12 cellular contexts compared by ENCODE assay signal in the genomic region with DNA sequence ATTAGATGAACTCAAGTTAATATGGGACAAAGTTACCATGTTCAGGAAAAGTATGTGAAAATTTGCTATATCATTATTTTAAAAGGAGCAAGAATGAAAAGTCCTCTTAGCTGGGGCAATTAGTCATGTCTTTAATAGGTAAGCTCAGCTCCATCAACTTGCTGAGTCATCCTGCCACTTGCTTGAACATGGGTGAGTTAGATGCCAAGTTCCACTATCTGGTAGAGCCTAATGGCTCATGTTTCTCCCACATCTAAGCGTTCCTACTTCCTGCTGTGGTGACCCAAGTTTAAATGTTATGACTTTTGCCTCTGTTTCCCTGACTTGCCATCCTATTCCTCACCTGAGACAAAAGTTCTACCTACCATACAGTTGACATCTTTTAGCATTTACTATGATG.
DNase-seq lines count a peak whose midpoint lies in the region; ATAC-seq, FAIRE-seq and TF ChIP-seq lines count a peak whose summit lies in the region.
"Had no signal": no experiment of that assay in that cellular context is flagged by ENCODE, and none has a peak within 500 bp of the region (broad histone marks: within the 10 kb centered on the region; RNA-seq: fewer than 3 reads in every experiment).

No MANE protein-coding gene starts in this region.

- no peak overlapping the region for H3K4ac ChIP-seq in H1 (replicated peaks; ENCODE audit: insufficient read length, low read depth, low read length)

- H3K36me3 Mint-ChIP-seq in activated T-cell treated with anti-CD3 and anti-CD28 coated beads, Interleukin-2, amount 50 U/mL, for 72 hours (ENCODE audit: insufficient read depth in 2 of 2) = no peaks in the 10 kb centered on the region
- H3K36me3 Mint-ChIP-seq: naive thymus-derived CD4-positive, alpha-beta T cell had no signal

- POLR2A ChIA-PET in H1 (lab: Charles Lee; ENCODE audit: partially characterized antibody) = no interaction called here

- H2BK5ac ChIP-seq in H1 (ENCODE audit: low read depth, low read length) = no peak overlapping the region

- no peak overlapping the region for H3K23ac ChIP-seq in H1 (ENCODE audit: insufficient read length)

- CTCF ChIA-PET in H1 (lab: Charles Lee; ENCODE audit: partially characterized antibody) = no interaction called here

- H3K27ac Mint-ChIP-seq in activated T-cell treated with anti-CD3 and anti-CD28 coated beads, Interleukin-2, amount 50 U/mL, for 72 hours = no peak overlapping the region
- H3K27ac Mint-ChIP-seq: naive thymus-derived CD4-positive, alpha-beta T cell; T-helper 1 cell treated with Interleukin-12 subunit alpha and Interleukin-12 subunit beta and Interleukin-4 antibody, amounts not matched to agents 30 μg/mL and 1 μg/mL, for 36 hours had no signal

- H2BK12ac ChIP-seq in H1 (ENCODE audit: low read depth, low read length) = no peak overlapping the region

- H4K8ac ChIP-seq in H1 (ENCODE audit: extremely low read depth, insufficient read depth, low read length) = no peak overlapping the region

- H3K14ac ChIP-seq in H1 (ENCODE audit: insufficient read length) = no peak overlapping the region

- H3K4me2 ChIP-seq in H1 (ENCODE audit: insufficient read depth in 1 of 2, low read depth in 2 of 2, low read length in 2 of 2) = no peak overlapping the region

- H3K4me1 ChIP-seq in H1 (replicated peaks in 1 of 4; ENCODE audit: control insufficient read depth in 3 of 4, insufficient read depth in 4 of 4, low read length in 3 of 4) (no peaks in the 10 kb centered on the region), small intestine (ENCODE audit: control insufficient read depth in 2 of 2, insufficient read depth in 1 of 2, low read depth in 1 of 2, low read length in 1 of 2) (no peaks in the 10 kb centered on the region)
- H3K4me1 ChIP-seq: BE2C had no signal

- no peak for TF ChIP-seq CTCF in H1 (IDR thresholded peaks at IDR 0.05; ENCODE audit: control extremely low read depth in 1 of 3, insufficient read depth in 1 of 3, low read depth in 1 of 3, low read length in 3 of 3)

- H3K9me3 Mint-ChIP-seq in activated T-cell treated with anti-CD3 and anti-CD28 coated beads, Interleukin-2, amount 50 U/mL, for 72 hours = no peaks in the 10 kb centered on the region
- H3K9me3 Mint-ChIP-seq: T-helper 1 cell treated with Interleukin-12 subunit alpha and Interleukin-12 subunit beta and Interleukin-4 antibody, amounts not matched to agents 30 μg/mL and 1 μg/mL, for 36 hours had no signal

- no peak overlapping the region for H2AK5ac ChIP-seq in H1 (ENCODE audit: low read depth, low read length)

- FAIRE-seq in H1 (lab: Jason Lieb, UNC) (no peak), small intestine (lab: Jason Lieb, UNC) (no peak)

- TF ChIP-seq EP300 in H1 (IDR thresholded peaks at IDR 0.05; ENCODE audit: borderline replicate concordance in 1 of 2, low read depth in 2 of 2, low read length in 2 of 2) = no peak

- peaks cover 10% of the 10 kb centered on the region for H3K4me1 Mint-ChIP-seq in activated T-cell treated with anti-CD3 and anti-CD28 coated beads, Interleukin-2, amount 50 U/mL, for 72 hours (ENCODE audit: low read depth)
- H3K4me1 Mint-ChIP-seq: naive thymus-derived CD4-positive, alpha-beta T cell had no signal

- H3K36me3 ChIP-seq in H1 (ENCODE audit: control insufficient read depth in 2 of 4, insufficient read depth in 4 of 4, low read length in 3 of 4) (no peaks in the 10 kb centered on the region), small intestine (ENCODE audit: control insufficient read depth in 2 of 2, insufficient read depth in 2 of 2, low read length in 2 of 2) (no peaks in the 10 kb centered on the region)
- H3K36me3 ChIP-seq: BE2C had no signal

- H3K23me2 ChIP-seq in H1 (ENCODE audit: low read depth, low read length) = no peaks in the 10 kb centered on the region

- ATAC-seq in activated T-cell treated with anti-CD3 and anti-CD28 coated beads, Interleukin-2, amount 50 U/mL, for 72 hours (replicated peaks in 1 of 2) = peak; percentile 37 to 60
- ATAC-seq in HG03571 (IDR thresholded peaks at IDR 0.05; ENCODE audit: unreplicated experiment) (no peak), HG03097 (IDR thresholded peaks at IDR 0.05; ENCODE audit: low FRiP score, unreplicated experiment) (no peak)
- ATAC-seq: naive thymus-derived CD4-positive, alpha-beta T cell had no signal

- H2AFZ ChIP-seq in H1 (ENCODE audit: low read length) = no peak overlapping the region

- H2BK120ac ChIP-seq in H1 (replicated peaks; ENCODE audit: low read depth, low read length) = no peak overlapping the region

- H3K27me3 Mint-ChIP-seq in activated T-cell treated with anti-CD3 and anti-CD28 coated beads, Interleukin-2, amount 50 U/mL, for 72 hours (ENCODE audit: low read depth) = peaks cover 12% of the 10 kb centered on the region
- H3K27me3 Mint-ChIP-seq: naive thymus-derived CD4-positive, alpha-beta T cell had no signal

- no peak overlapping the region for H3K4me3 Mint-ChIP-seq in activated T-cell treated with anti-CD3 and anti-CD28 coated beads, Interleukin-2, amount 50 U/mL, for 72 hours
- H3K4me3 Mint-ChIP-seq: naive thymus-derived CD4-positive, alpha-beta T cell; T-helper 1 cell treated with Interleukin-12 subunit alpha and Interleukin-12 subunit beta and Interleukin-4 antibody, amounts not matched to agents 30 μg/mL and 1 μg/mL, for 36 hours had no signal

- H3K27ac ChIP-seq in H1 (ENCODE audit: low read depth, low read length) (no peak overlapping the region), small intestine (ENCODE audit: low read depth in 1 of 2, low read length in 1 of 2) (no peak overlapping the region)

- no peaks in the 10 kb centered on the region for H3K79me1 ChIP-seq in H1 (ENCODE audit: low read depth, low read length)

- no peak overlapping the region for H3K4me3 ChIP-seq in H1 (ENCODE audit: extremely low read depth in 1 of 4, insufficient read depth in 2 of 4, low read depth in 3 of 4, low read length in 4 of 4)
- no peak overlapping the region for H3K4me3 ChIP-seq in small intestine (ENCODE audit: low read depth in 1 of 2, low read length in 2 of 2)

- 83% methylated on average over 1 of the region's 1 CpG; no CpG with 5 or more reads in 1 of the 2 experiments for WGBS in H1 (ENCODE audit: extremely low coverage in 1 of 2, insufficient coverage in 1 of 2, insufficient read length in 1 of 2, insufficient replicate concordance in 2 of 2, low coverage in 1 of 2, low lambda C conversion rate in 2 of 2, missing lambda C conversion rate in 1 of 2), 2 experiments
- WGBS in small intestine, 3 donors = 8 to 30% (median 8%) methylated on average over 1 of the region's 1 CpG

- H3K9me3 ChIP-seq in H1 (ENCODE audit: insufficient read depth in 2 of 2, low read depth in 1 of 2, low read length in 1 of 2) = no peaks in the 10 kb centered on the region
- no peaks in the 10 kb centered on the region for H3K9me3 ChIP-seq in small intestine (ENCODE audit: control insufficient read depth, low read depth)
- H3K9me3 ChIP-seq: BE2C had no signal

- no peak overlapping the region for H4K91ac ChIP-seq in H1 (replicated peaks; ENCODE audit: insufficient read length, low read length)

- no peak overlapping the region for H2BK20ac ChIP-seq in H1 (ENCODE audit: low read length)

- H4K5ac ChIP-seq in H1 (ENCODE audit: insufficient read length, low read depth, low read length) = no peak overlapping the region

- no peaks in the 10 kb centered on the region for H3K27me3 ChIP-seq in H1 (replicated peaks in 1 of 4; ENCODE audit: control insufficient read depth in 3 of 4, extremely low read depth in 1 of 4, insufficient read depth in 3 of 4, low read length in 3 of 4)
- no peaks in the 10 kb centered on the region for H3K27me3 ChIP-seq in small intestine (ENCODE audit: control insufficient read depth in 2 of 2, insufficient read depth in 2 of 2, low read length in 2 of 2)
- H3K27me3 ChIP-seq: BE2C had no signal

- TF ChIP-seq RAD21 in H1 (IDR thresholded peaks at IDR 0.05 in 1 of 2, conservative IDR thresholded peaks at IDR 0.05 in 1 of 2; ENCODE audit: low read depth in 2 of 2, low read length in 2 of 2) = no peak

- peak; percentile 2 to 7 for DNase-seq in activated T-cell treated with anti-CD3 and anti-CD28 coated beads, Interleukin-2, amount 50 U/mL, for 72 hours
- no peak for DNase-seq in activated T-cell treated with anti-CD3 and anti-CD28 coated beads, Interleukin-2, amount 50 U/mL, for 1 hour
- DNase-seq in OCI-M1 (lab: John Stamatoyannopoulos, UW) (peak; percentile 61), H1 (ENCODE audit: low read depth in 1 of 2, low spot score in 2 of 2) (no peak), small intestine (peak; percentile 68), islet precursor cell (no peak)
- DNase-seq: BE2C; naive thymus-derived CD4-positive, alpha-beta T cell; NCI-H82 had no signal

- no peak overlapping the region for H3K56ac ChIP-seq in H1 (replicated peaks; ENCODE audit: insufficient read length, low read depth, low read length)

- H3K79me2 ChIP-seq in H1 (ENCODE audit: control insufficient read depth in 1 of 2, insufficient read depth in 2 of 2, low read length in 2 of 2) = no peaks in the 10 kb centered on the region

- no peaks in the 10 kb centered on the region for H4K20me1 ChIP-seq in H1 (replicated peaks in 1 of 2; ENCODE audit: control insufficient read depth in 1 of 2, insufficient read depth in 2 of 2, low read length in 2 of 2)

- no peak overlapping the region for H3K18ac ChIP-seq in H1 (ENCODE audit: extremely low read depth, low read length)

- no peak for TF ChIP-seq POLR2A in H1 (IDR thresholded peaks at IDR 0.05; ENCODE audit: control extremely low read depth in 1 of 2, low read depth in 2 of 2, low read length in 2 of 2)

- H2BK15ac ChIP-seq in H1 (ENCODE audit: low read length) = no peak overlapping the region

- no peak overlapping the region for H3K9ac ChIP-seq in H1 (replicated peaks in 1 of 4; ENCODE audit: extremely low read depth in 1 of 4, low read depth in 3 of 4, low read length in 3 of 4)

TF ChIP-seq in H1, 55 proteins besides CTCF, POLR2A, EP300 and RAD21:
- TF ChIP-seq ASH2L (IDR thresholded peaks at IDR 0.05; ENCODE audit: low read length) = no peak
- 0 out of 2 replicates have a peak, but pooled peaks have one; percentile 29 for TF ChIP-seq BACH1 (IDR thresholded peaks at IDR 0.05; ENCODE audit: low read length)
- 0 out of 2 replicates have a peak, but pooled peaks have one; percentile 14 for TF ChIP-seq MAFK (IDR thresholded peaks at IDR 0.05; ENCODE audit: low read depth, low read length)
- no peak for TF ChIP-seq CHD2 (IDR thresholded peaks at IDR 0.05; ENCODE audit: low read length)

Comparison
In these comparisons a context has a peak if more than half of its experiments do, and no peak if none do; other contexts are left out.
1. DNase-seq: peak in activated T-cell treated with anti-CD3 and anti-CD28 coated beads, Interleukin-2, amount 50 U/mL, for 72 hours (2 of 2), OCI-M1 (single experiment) and small intestine (single experiment); none in activated T-cell treated with anti-CD3 and anti-CD28 coated beads, Interleukin-2, amount 50 U/mL, for 1 hour (single experiment), H1 (0 of 2) and islet precursor cell (single experiment).
2. ATAC-seq: peak in activated T-cell treated with anti-CD3 and anti-CD28 coated beads, Interleukin-2, amount 50 U/mL, for 72 hours (2 of 2); none in HG03571 (single experiment) and HG03097 (single experiment).